Comparison of ENCODE assay signal across 11 cellular contexts in the genomic region with DNA sequence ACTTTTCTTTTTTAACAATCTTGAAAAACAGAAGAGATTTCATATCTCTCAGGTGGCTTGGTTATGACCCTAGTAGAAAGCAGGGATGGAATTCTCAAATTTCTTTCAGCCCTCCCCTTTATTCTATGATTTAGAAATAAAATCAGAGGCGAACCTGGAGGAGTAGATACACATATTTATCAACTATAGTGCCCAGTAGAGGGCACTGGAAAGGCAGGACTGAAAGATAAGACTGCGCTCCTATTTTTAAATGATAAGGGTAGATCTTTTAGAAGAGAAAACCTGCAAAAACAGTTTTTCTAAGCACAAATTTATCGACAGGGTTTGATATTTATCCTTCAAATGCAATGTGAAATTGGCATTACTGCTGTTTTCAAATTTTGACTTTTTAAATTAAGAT.
DNase-seq lines count a peak whose midpoint lies in the region; ATAC-seq and FAIRE-seq lines count a peak whose summit lies in the region.
"Had no signal": no experiment of that assay in that cellular context is flagged by ENCODE, and none has a peak within 500 bp of the region (broad histone marks: within the 10 kb centered on the region; RNA-seq: fewer than 3 reads in every experiment).

No MANE protein-coding gene starts in this region.

- intact Hi-C loops in activated CD4-positive, alpha-beta memory T cell treated with anti-CD3 and anti-CD28 coated beads for 36 hours (cut with micrococcal nuclease): no loop called here

- no peaks in the 10 kb centered on the region for H3K4me1 Mint-ChIP-seq in activated CD4-positive, alpha-beta memory T cell treated with anti-CD3 and anti-CD28 coated beads for 36 hours (ENCODE audit: low read depth)

- H3K27ac Mint-ChIP-seq in activated CD4-positive, alpha-beta memory T cell treated with anti-CD3 and anti-CD28 coated beads for 36 hours: no peak overlapping the region
- H3K27ac Mint-ChIP-seq: stimulated activated naive CD8-positive, alpha-beta T cell treated with anti-CD3 and anti-CD28 coated beads, Interleukin-15, Interleukin-2, amounts not matched to agents 100 ng/mL and 50 ng/mL, for 24 hours had no signal

- H3K36me3 Mint-ChIP-seq in activated CD4-positive, alpha-beta memory T cell treated with anti-CD3 and anti-CD28 coated beads for 36 hours: no peaks in the 10 kb centered on the region

- ATAC-seq in HG02798 (IDR thresholded peaks at IDR 0.05; ENCODE audit: poor library complexity, unreplicated experiment) (no peak), GM18502 (IDR thresholded peaks at IDR 0.05; ENCODE audit: poor library complexity, unreplicated experiment) (no peak)

- POLR2A ChIA-PET in activated CD4-positive, alpha-beta memory T cell treated with anti-CD3 and anti-CD28 coated beads for 36 hours (lab: Charles Lee): no interaction called here

- no peaks in the 10 kb centered on the region for H3K27me3 Mint-ChIP-seq in activated CD4-positive, alpha-beta memory T cell treated with anti-CD3 and anti-CD28 coated beads for 36 hours
- H3K27me3 Mint-ChIP-seq: stimulated activated naive CD8-positive, alpha-beta T cell treated with anti-CD3 and anti-CD28 coated beads, Interleukin-15, Interleukin-2, amounts not matched to agents 100 ng/mL and 50 ng/mL, for 24 hours had no signal

- DNase-seq in AML-193 (lab: John Stamatoyannopoulos, UW) (peak; percentile 15 to 17), HT-29 (ENCODE audit: low spot score) (peak; percentile 31), OCI-M1 (lab: John Stamatoyannopoulos, UW) (peak; percentile 77), inferior parietal cortex (ENCODE audit: extremely low spot score) (peak; percentile 49), RCC 7860 (ENCODE audit: low spot score) (no peak)
- DNase-seq in activated CD4-positive, alpha-beta memory T cell treated with anti-CD3 and anti-CD28 coated beads for 36 hours: no peak
- DNase-seq: NCI-H1048 had no signal

- CTCF ChIA-PET in activated CD4-positive, alpha-beta memory T cell treated with anti-CD3 and anti-CD28 coated beads for 36 hours (lab: Charles Lee): no interaction called here

- no peak for FAIRE-seq in RCC 7860 (lab: Jason Lieb, UNC)
- FAIRE-seq: G401.6 had no signal

- peaks cover 5% of the 10 kb centered on the region for H3K9me3 Mint-ChIP-seq in activated CD4-positive, alpha-beta memory T cell treated with anti-CD3 and anti-CD28 coated beads for 36 hours

- no peak overlapping the region for H3K4me3 Mint-ChIP-seq in activated CD4-positive, alpha-beta memory T cell treated with anti-CD3 and anti-CD28 coated beads for 36 hours
- H3K4me3 Mint-ChIP-seq: stimulated activated naive CD8-positive, alpha-beta T cell treated with anti-CD3 and anti-CD28 coated beads, Interleukin-15, Interleukin-2, amounts not matched to agents 100 ng/mL and 50 ng/mL, for 24 hours had no signal

Comparison
In these comparisons a context has a peak if more than half of its experiments do, and no peak if none do; other contexts are left out.
1. DNase-seq: peak in AML-193 (2 of 2), HT-29 (single experiment), OCI-M1 (single experiment) and inferior parietal cortex (single experiment); none in RCC 7860 (single experiment) and activated CD4-positive, alpha-beta memory T cell treated with anti-CD3 and anti-CD28 coated beads for 36 hours (single experiment).